In genomic region chr14:103142903-103143302, GRCh38 we compare ENCODE assay signal across 1 cellular context.
TF ChIP-seq lines count a peak whose summit lies in the region.

No MANE protein-coding gene starts in this region.

TF ChIP-seq in K562, 482 proteins besides CTCF, POLR2A, EP300 and RAD21 (continued from another document):
- TF ChIP-seq SIX5 (IDR thresholded peaks at IDR 0.05; ENCODE audit: borderline replicate concordance in 1 of 2, insufficient read depth in 1 of 2, low read depth in 1 of 2, low read length in 2 of 2) = no peak
- TF ChIP-seq HMG20B (CRISPR knock-in tag; IDR thresholded peaks at IDR 0.05) = no peak
- peak; percentile 31; the same call in 1 of the 2 replicates for TF ChIP-seq USF2 (CRISPR knock-in tag; IDR thresholded peaks at IDR 0.05)
